Comparison of ENCODE assay signal across 2 cellular contexts in the genomic region with DNA sequence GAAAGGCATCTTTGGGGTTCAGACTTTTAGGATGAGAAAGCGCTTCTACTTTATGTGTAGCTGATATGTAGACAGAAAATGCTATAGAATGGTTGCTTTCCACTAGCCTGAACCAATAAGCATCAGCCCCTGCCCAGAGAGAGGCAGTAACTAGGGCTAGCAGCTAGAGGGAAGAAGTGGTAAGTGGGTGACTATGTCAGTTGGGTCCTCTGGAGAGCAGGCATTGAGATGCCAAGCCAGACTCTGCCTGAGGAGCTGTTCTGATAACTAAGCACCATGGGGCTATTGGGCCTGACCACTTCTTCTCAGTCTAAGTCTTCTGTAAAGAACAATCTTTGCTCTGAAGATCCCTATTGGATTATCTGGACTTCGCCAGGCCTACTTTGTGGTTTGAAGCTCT.
TF ChIP-seq lines count a peak whose summit lies in the region.

No MANE protein-coding gene starts in this region.

TF ChIP-seq in WTC11, 78 proteins besides CTCF, POLR2A, EP300 and RAD21 (continued from another document):
- TF ChIP-seq ATF1 (CRISPR knock-in tag; IDR thresholded peaks at IDR 0.05) (no peak), RORB (CRISPR knock-in tag; IDR thresholded peaks at IDR 0.05) (no peak), ZNF416 (CRISPR knock-in tag; IDR thresholded peaks at IDR 0.05) (no peak), SMAD4 (CRISPR knock-in tag; IDR thresholded peaks at IDR 0.05) (no peak)
- TF ChIP-seq, protein P1, sequence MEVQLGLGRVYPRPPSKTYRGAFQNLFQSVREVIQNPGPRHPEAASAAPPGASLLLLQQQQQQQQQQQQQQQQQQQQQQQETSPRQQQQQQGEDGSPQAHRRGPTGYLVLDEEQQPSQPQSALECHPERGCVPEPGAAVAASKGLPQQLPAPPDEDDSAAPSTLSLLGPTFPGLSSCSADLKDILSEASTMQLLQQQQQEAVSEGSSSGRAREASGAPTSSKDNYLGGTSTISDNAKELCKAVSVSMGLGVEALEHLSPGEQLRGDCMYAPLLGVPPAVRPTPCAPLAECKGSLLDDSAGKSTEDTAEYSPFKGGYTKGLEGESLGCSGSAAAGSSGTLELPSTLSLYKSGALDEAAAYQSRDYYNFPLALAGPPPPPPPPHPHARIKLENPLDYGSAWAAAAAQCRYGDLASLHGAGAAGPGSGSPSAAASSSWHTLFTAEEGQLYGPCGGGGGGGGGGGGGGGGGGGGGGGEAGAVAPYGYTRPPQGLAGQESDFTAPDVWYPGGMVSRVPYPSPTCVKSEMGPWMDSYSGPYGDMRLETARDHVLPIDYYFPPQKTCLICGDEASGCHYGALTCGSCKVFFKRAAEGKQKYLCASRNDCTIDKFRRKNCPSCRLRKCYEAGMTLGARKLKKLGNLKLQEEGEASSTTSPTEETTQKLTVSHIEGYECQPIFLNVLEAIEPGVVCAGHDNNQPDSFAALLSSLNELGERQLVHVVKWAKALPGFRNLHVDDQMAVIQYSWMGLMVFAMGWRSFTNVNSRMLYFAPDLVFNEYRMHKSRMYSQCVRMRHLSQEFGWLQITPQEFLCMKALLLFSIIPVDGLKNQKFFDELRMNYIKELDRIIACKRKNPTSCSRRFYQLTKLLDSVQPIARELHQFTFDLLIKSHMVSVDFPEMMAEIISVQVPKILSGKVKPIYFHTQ (CRISPR knock-in tag; IDR thresholded peaks at IDR 0.05), result no peak

TF ChIP-seq in SK-N-SH, 30 proteins besides CTCF, POLR2A, EP300 and RAD21 (continued from another document):
- TF ChIP-seq, protein P2, sequence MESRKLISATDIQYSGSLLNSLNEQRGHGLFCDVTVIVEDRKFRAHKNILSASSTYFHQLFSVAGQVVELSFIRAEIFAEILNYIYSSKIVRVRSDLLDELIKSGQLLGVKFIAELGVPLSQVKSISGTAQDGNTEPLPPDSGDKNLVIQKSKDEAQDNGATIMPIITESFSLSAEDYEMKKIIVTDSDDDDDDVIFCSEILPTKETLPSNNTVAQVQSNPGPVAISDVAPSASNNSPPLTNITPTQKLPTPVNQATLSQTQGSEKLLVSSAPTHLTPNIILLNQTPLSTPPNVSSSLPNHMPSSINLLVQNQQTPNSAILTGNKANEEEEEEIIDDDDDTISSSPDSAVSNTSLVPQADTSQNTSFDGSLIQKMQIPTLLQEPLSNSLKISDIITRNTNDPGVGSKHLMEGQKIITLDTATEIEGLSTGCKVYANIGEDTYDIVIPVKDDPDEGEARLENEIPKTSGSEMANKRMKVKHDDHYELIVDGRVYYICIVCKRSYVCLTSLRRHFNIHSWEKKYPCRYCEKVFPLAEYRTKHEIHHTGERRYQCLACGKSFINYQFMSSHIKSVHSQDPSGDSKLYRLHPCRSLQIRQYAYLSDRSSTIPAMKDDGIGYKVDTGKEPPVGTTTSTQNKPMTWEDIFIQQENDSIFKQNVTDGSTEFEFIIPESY (IDR thresholded peaks at IDR 0.05; ENCODE audit: borderline replicate concordance, low read depth), result no peak
- TF ChIP-seq FOXM1 (IDR thresholded peaks at IDR 0.05; ENCODE audit: low read depth), result no peak
- TF ChIP-seq, protein P3, sequence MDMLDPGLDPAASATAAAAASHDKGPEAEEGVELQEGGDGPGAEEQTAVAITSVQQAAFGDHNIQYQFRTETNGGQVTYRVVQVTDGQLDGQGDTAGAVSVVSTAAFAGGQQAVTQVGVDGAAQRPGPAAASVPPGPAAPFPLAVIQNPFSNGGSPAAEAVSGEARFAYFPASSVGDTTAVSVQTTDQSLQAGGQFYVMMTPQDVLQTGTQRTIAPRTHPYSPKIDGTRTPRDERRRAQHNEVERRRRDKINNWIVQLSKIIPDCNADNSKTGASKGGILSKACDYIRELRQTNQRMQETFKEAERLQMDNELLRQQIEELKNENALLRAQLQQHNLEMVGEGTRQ (IDR thresholded peaks at IDR 0.05; ENCODE audit: borderline replicate concordance, low read depth, low read length), result no peak
